Comparison of ENCODE assay signal across 1 cellular context in genomic region chr5:81971694-81972495, GRCh38.
TF ChIP-seq lines count a peak whose summit lies in the region.

TSS of gene ATG10 (plus strand) at chr5:81972023. CDS start at chr5:81987571, 15,548 bp downstream.

TF ChIP-seq in HepG2, 621 proteins besides CTCF, POLR2A, EP300 and RAD21 (continued from another document and continues in another):
- TF ChIP-seq AFF4 (CRISPR knock-in tag; IDR thresholded peaks at IDR 0.05) (0 out of 2 replicates have a peak, but pooled peaks have one; percentile 46), RNF2 (conservative IDR thresholded peaks at IDR 0.05; ENCODE audit: low read depth) (peak; percentile 77; the same call in 1 of the 2 replicates), ZNF609 (CRISPR knock-in tag; IDR thresholded peaks at IDR 0.05; ENCODE audit: borderline replicate concordance) (no peak), ADNP (CRISPR knock-in tag; IDR thresholded peaks at IDR 0.05) (no peak), SP140L (CRISPR knock-in tag; IDR thresholded peaks at IDR 0.05; ENCODE audit: borderline replicate concordance) (no peak), SOX13 (IDR thresholded peaks at IDR 0.05) (no peak), SOX13 (CRISPR knock-in tag; conservative IDR thresholded peaks at IDR 0.05 in 1 of 2, IDR thresholded peaks at IDR 0.05 in 1 of 2) (peak in 1 of 2 experiments; percentile 16; a peak in 1 of 4 replicates), PAXIP1 (CRISPR knock-in tag; conservative IDR thresholded peaks at IDR 0.05) (peak; percentile 40; the same call in 1 of the 2 replicates), DNMT1 (CRISPR knock-in tag; IDR thresholded peaks at IDR 0.05) (peak; percentile 36; the same call in 1 of the 2 replicates), KMT2B (CRISPR knock-in tag; IDR thresholded peaks at IDR 0.05) (peak; percentile 71), ZNF605 (CRISPR knock-in tag; IDR thresholded peaks at IDR 0.05) (peak; percentile 92), ZNF496 (CRISPR knock-in tag; IDR thresholded peaks at IDR 0.05; ENCODE audit: insufficient replicate concordance) (no peak), ZNF20 (CRISPR knock-in tag; IDR thresholded peaks at IDR 0.05) (peak; percentile 65; the same call in 1 of the 2 replicates), KDM3A (CRISPR knock-in tag; IDR thresholded peaks at IDR 0.05; ENCODE audit: low read depth) (peak; percentile 86), TFDP2 (CRISPR knock-in tag; IDR thresholded peaks at IDR 0.05) (peak; percentile 81), STAG1 (CRISPR knock-in tag; IDR thresholded peaks at IDR 0.05) (no peak), GFI1 (CRISPR knock-in tag; IDR thresholded peaks at IDR 0.05; ENCODE audit: borderline replicate concordance) (no peak; the same call in 1 of the 2 replicates), ZNF513 (CRISPR knock-in tag; conservative IDR thresholded peaks at IDR 0.05) (no peak), KLF16 (CRISPR knock-in tag; IDR thresholded peaks at IDR 0.05) (peak in 1 of 2 experiments; percentile 78; a peak in 1 of 4 replicates), U2AF1 (optimal IDR thresholded peaks at IDR 0.05; ENCODE audit: low read depth, low read length) (peak; percentile 39), AKNA (CRISPR knock-in tag; IDR thresholded peaks at IDR 0.05; ENCODE audit: borderline replicate concordance) (no peak), ZNF362 (CRISPR knock-in tag; IDR thresholded peaks at IDR 0.05; ENCODE audit: borderline replicate concordance) (no peak), NPAS2 (CRISPR knock-in tag; IDR thresholded peaks at IDR 0.05; ENCODE audit: borderline replicate concordance) (no peak), E2F1 (CRISPR knock-in tag; IDR thresholded peaks at IDR 0.05) (0 out of 2 replicates have a peak, but pooled peaks have one; percentile 67), KLF11 (CRISPR knock-in tag; IDR thresholded peaks at IDR 0.05) (no peak), TEAD3 (CRISPR knock-in tag; optimal IDR thresholded peaks at IDR 0.05; ENCODE audit: borderline replicate concordance) (no peak), ZNF501 (CRISPR knock-in tag; IDR thresholded peaks at IDR 0.05) (peak; percentile 99), BRCA1 (CRISPR knock-in tag; IDR thresholded peaks at IDR 0.05) (no peak), ZNF232 (CRISPR knock-in tag; IDR thresholded peaks at IDR 0.05; ENCODE audit: borderline replicate concordance) (no peak), SRY (CRISPR knock-in tag; IDR thresholded peaks at IDR 0.05) (peak; percentile 87; the same call in 1 of the 2 replicates), ZNF101 (CRISPR knock-in tag; IDR thresholded peaks at IDR 0.05; ENCODE audit: borderline replicate concordance, low read depth) (no peak), ZNF569 (CRISPR knock-in tag; IDR thresholded peaks at IDR 0.05; ENCODE audit: borderline replicate concordance) (peak; percentile 79; the same call in 1 of the 2 replicates), SIN3A (IDR thresholded peaks at IDR 0.05; ENCODE audit: borderline replicate concordance, low read depth, low read length) (peak; percentile 43; the same call in 1 of the 2 replicates), ZNF746 (CRISPR knock-in tag; IDR thresholded peaks at IDR 0.05) (0 out of 2 replicates have a peak, but pooled peaks have one; percentile 53), FOXP1 (IDR thresholded peaks at IDR 0.05) (no peak), FOXP1 (CRISPR knock-in tag; IDR thresholded peaks at IDR 0.05) (0 out of 2 replicates have a peak, but pooled peaks have one; percentile 6)
